26 cellular contexts compared by ENCODE assay signal in genomic region chr22:46964773-46965550, GRCh38.
DNase-seq lines count a peak whose midpoint lies in the region; ATAC-seq, FAIRE-seq and TF ChIP-seq lines count a peak whose summit lies in the region.
"Had no signal": no experiment of that assay in that cellular context is flagged by ENCODE, and none has a peak within 500 bp of the region (broad histone marks: within the 10 kb centered on the region; RNA-seq: fewer than 3 reads in every experiment).

No MANE protein-coding gene starts in this region.

- peaks cover 6% of the 10 kb centered on the region for H3K36me3 Mint-ChIP-seq in central memory CD8-positive, alpha-beta T cell (ENCODE audit: insufficient read depth)

- DNase-seq in Right ventricle myocardium inferior (ENCODE audit: missing footprints) (peak; percentile 37), left cardiac atrium (no peak), kidney (peak; percentile 45), SIG-M5 treated with dmso at 0.1 percent for 504 hours (lab: John Stamatoyannopoulos, UW; ENCODE audit: unreplicated experiment) (no peak), occipital lobe (lab: John Stamatoyannopoulos, UW) (no peak)
- DNase-seq in central memory CD8-positive, alpha-beta T cell (ENCODE audit: low spot score in 2 of 2): no peak
- DNase-seq in stimulated activated CD8-positive, alpha-beta memory T cell treated with anti-CD3 and anti-CD28 coated beads, Interleukin-4, amount 100 ng/mL, for 48 hours: peak; percentile 12
- DNase-seq: C1 segment of cervical spinal cord; CD4-positive, alpha-beta memory T cell; COR-L47; DMS53; GM23248; KBM-7; MV-4-11; NCI-H1105; NCI-H1436 treated with DMSO at 0.1 percent for 48 hours; NCI-H187 treated with DMSO at 0.1 percent for 48 hours; NCI-H524 treated with DMSO at 0.1 percent for 48 hours; NCI-H774; NK-92 treated with Interleukin-12 subunit alpha and Interleukin-12 subunit beta, amount 100 ng/mL, for 24 hours; PC-3; Right ventricle myocardium superior had no signal

- TF ChIP-seq CTCF in kidney (IDR thresholded peaks at IDR 0.05; ENCODE audit: borderline replicate concordance, extremely low read depth, insufficient read depth): no peak

- ATAC-seq in Right ventricle myocardium inferior: no peak
- no peak for ATAC-seq in left cardiac atrium
- no peak for ATAC-seq in central memory CD8-positive, alpha-beta T cell (replicated peaks; ENCODE audit: extremely low read depth, poor library complexity, severe bottlenecking)
- ATAC-seq in GM21381 (IDR thresholded peaks at IDR 0.05; ENCODE audit: unreplicated experiment): no peak
- ATAC-seq: HCT116, HepG2, PC-3 had no signal

- H3K27ac ChIP-seq in kidney (ENCODE audit: low read depth in 2 of 2, low read length in 2 of 2): no peak overlapping the region
- H3K27ac ChIP-seq: GM23248 had no signal

- intact Hi-C loops in Right ventricle myocardium inferior (cut with DNase I) (no loop called here), left cardiac atrium (cut with DNase I) (no loop called here), kidney (cut with DNase I) (no loop called here)

- no peaks in the 10 kb centered on the region for H3K9me3 ChIP-seq in kidney (ENCODE audit: control insufficient read depth in 1 of 2, low read length in 2 of 2)

- no peaks in the 10 kb centered on the region for H3K36me3 ChIP-seq in kidney (ENCODE audit: control insufficient read depth in 1 of 2, insufficient read depth in 2 of 2, low read length in 2 of 2)

- H3K4me1 Mint-ChIP-seq in central memory CD8-positive, alpha-beta T cell: peaks cover 66% of the 10 kb centered on the region

- no peaks in the 10 kb centered on the region for H3K27me3 Mint-ChIP-seq in central memory CD8-positive, alpha-beta T cell
- H3K27me3 Mint-ChIP-seq: CD4-positive, alpha-beta memory T cell had no signal

- no peak overlapping the region for H3K4me3 ChIP-seq in kidney (ENCODE audit: low read length in 2 of 2)
- H3K4me3 ChIP-seq: GM23248 had no signal

- FAIRE-seq in kidney (lab: Jason Lieb, UNC): no peak
- FAIRE-seq: GM18507, HepG2 had no signal

- peak overlapping the region; percentile 41 for H3K27ac Mint-ChIP-seq in central memory CD8-positive, alpha-beta T cell (ENCODE audit: low read depth)

- H3K9me3 Mint-ChIP-seq in central memory CD8-positive, alpha-beta T cell: no peaks in the 10 kb centered on the region
- H3K9me3 Mint-ChIP-seq: CD4-positive, alpha-beta memory T cell had no signal

- H3K4me1 ChIP-seq in kidney (ENCODE audit: control insufficient read depth in 1 of 2, insufficient read depth in 1 of 2, low read depth in 1 of 2, low read length in 2 of 2): no peaks in the 10 kb centered on the region

- no peak overlapping the region for H3K9ac ChIP-seq in kidney (ENCODE audit: low read length in 2 of 2)
- H3K9ac ChIP-seq: GM23248 had no signal

- H3K4me3 Mint-ChIP-seq in central memory CD8-positive, alpha-beta T cell: no peak overlapping the region
- H3K4me3 Mint-ChIP-seq: CD4-positive, alpha-beta memory T cell had no signal

Comparison
In these comparisons a context has a peak if more than half of its experiments do, and no peak if none do; other contexts are left out.
1. DNase-seq: peak in Right ventricle myocardium inferior (single experiment), kidney (single experiment) and stimulated activated CD8-positive, alpha-beta memory T cell treated with anti-CD3 and anti-CD28 coated beads, Interleukin-4, amount 100 ng/mL, for 48 hours (single experiment); none in left cardiac atrium (single experiment), central memory CD8-positive, alpha-beta T cell (0 of 2), SIG-M5 treated with dmso at 0.1 percent for 504 hours (single experiment) and occipital lobe (single experiment).